ENCODE assay signal across 11 cellular contexts in the genomic region with DNA sequence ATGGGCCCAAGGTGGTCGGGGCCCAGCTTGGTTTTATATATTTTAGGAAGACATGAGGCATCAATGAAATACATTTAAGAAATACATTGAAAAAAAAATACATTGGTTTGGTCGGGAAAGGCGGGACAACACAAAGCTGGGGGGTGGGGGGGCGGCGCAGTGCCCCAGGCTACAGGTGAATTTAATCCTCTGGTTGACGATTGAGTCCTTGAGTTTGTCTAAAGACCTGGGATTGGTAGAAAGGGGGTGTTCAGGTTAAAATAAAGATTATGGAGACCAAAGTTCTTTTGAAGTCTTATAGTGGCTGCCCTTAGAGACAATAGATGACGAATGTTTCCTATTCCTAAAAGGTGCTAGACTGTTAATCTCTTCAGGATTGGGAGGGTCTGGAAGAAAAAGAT. TPM values are rescaled to one million over a fixed set of nuclear protein-coding genes. Genes with fewer than 3 reads are reported as not detected.
DNase-seq lines count a peak whose midpoint lies in the region; ATAC-seq and TF ChIP-seq lines count a peak whose summit lies in the region.
"Had no signal": no experiment of that assay in that cellular context is flagged by ENCODE, and none has a peak within 500 bp of the region (broad histone marks: within the 10 kb centered on the region; RNA-seq: fewer than 3 reads in every experiment).

No MANE protein-coding gene starts in this region.

- H3K4me1 Mint-ChIP-seq in mesothelial cell of epicardium: peaks cover 57% of the 10 kb centered on the region

- peaks cover 0 to 22% (median 7%) of the 10 kb centered on the region in 9 donors for H3K27me3 ChIP-seq in heart left ventricle
- H3K27me3 ChIP-seq in uterus: no peaks in the 10 kb centered on the region

- H3K4me1 ChIP-seq in heart left ventricle (peaks cover 4 to 42% (median 21%) of the 10 kb centered on the region in 12 donors), uterus (peaks cover 6 to 8% of the 10 kb centered on the region in 2 donors)

- WGBS in heart left ventricle, 4 donors: 32 to 48% (median 44%) methylated on average over 7 of the region's 7 CpGs

- H3K27ac ChIP-seq in heart left ventricle: peak overlapping the region; percentile 85 to 98 (median 92)
- H3K27ac ChIP-seq in caudate nucleus (ENCODE audit: low read depth, low read length): peak overlapping the region; percentile 44
- H3K27ac ChIP-seq in uterus: peak overlapping the region; percentile 91 to 99

- no peaks in the 10 kb centered on the region for H3K9me3 Mint-ChIP-seq in mesothelial cell of epicardium

- ATAC-seq in heart left ventricle (no peak), left lobe of liver (no peak)

- H3K4me3 Mint-ChIP-seq in mesothelial cell of epicardium: peak overlapping the region; percentile 64

- TF ChIP-seq CTCF in heart left ventricle (IDR thresholded peaks at IDR 0.05): no peak
- TF ChIP-seq CTCF in mesothelial cell of epicardium (IDR thresholded peaks at IDR 0.05; ENCODE audit: unreplicated experiment): no peak
- no peak for TF ChIP-seq CTCF in uterus (IDR thresholded peaks at IDR 0.05)
- TF ChIP-seq CTCF in GM10266 (IDR thresholded peaks at IDR 0.05; ENCODE audit: control insufficient read depth, insufficient read depth, low read depth, missing control alignments): no peak

- intact Hi-C loops in heart left ventricle (cut with DNase I): loop anchor here in 1 of 10 donors (5.0 kb wide), 1 partner anchor 35 kb away; no protein-coding TSS in a partner anchor
- intact Hi-C loops in cardiac septum (cut with DNase I): no loop called here
- intact Hi-C loops in uterus (cut with DNase I; ENCODE audit: low total_unique reads): no loop called here

- DNase-seq in heart left ventricle (no peak), cardiac septum (ENCODE audit: low spot score) (no peak), caudate nucleus (lab: John Stamatoyannopoulos, UW) (no peak), mesothelial cell of epicardium (ENCODE audit: low spot score in 2 of 2, unreplicated experiment in 2 of 2) (no peak), uterus (no peak), left lobe of liver (ENCODE audit: low spot score) (no peak), NCI-H1092 (lab: John Stamatoyannopoulos, UW) (no peak), GM10266 (ENCODE audit: extremely low spot score) (no peak)
- DNase-seq: hippocampal formation, NCI-H1436 treated with DMSO at 0.1 percent for 48 hours had no signal

- no peaks in the 10 kb centered on the region for H3K36me3 Mint-ChIP-seq in mesothelial cell of epicardium

- H3K27me3 Mint-ChIP-seq in mesothelial cell of epicardium (ENCODE audit: low read depth): peaks cover 19% of the 10 kb centered on the region

- H3K4me3 ChIP-seq in heart left ventricle (peak overlapping the region in 11 of 12 donors; percentile 28 to 89 (median 72)), uterus (no peak overlapping the region)

- TF ChIP-seq POLR2A in heart left ventricle (IDR thresholded peaks at IDR 0.05) (no peak), uterus (IDR thresholded peaks at IDR 0.05) (no peak)

- H3K36me3 ChIP-seq in heart left ventricle (peaks cover 0 to 20% (median 0%) of the 10 kb centered on the region in 9 donors), uterus (no peaks in the 10 kb centered on the region)

- H3K9me3 ChIP-seq in heart left ventricle (no peaks in the 10 kb centered on the region), uterus (no peaks in the 10 kb centered on the region)
- H3K9me3 ChIP-seq: SK-N-SH had no signal

- peak overlapping the region; percentile 53 for H3K27ac Mint-ChIP-seq in mesothelial cell of epicardium

RNA-seq across cellular contexts. Expression of gene IFITM1, which starts 3.1 kb away (rescaled TPM):
- total RNA-seq in heart left ventricle (100 to 1,000 TPM in 6 of 9 donors, 10 to 100 TPM in 3; 61.3 to 277 (median 127) TPM), cardiac septum (123 TPM), mesothelial cell of epicardium (120 to 128 TPM (median 122 TPM) in 3 replicates), uterus (100 to 1,000 TPM in 2 of 4 donors, 10 to 100 TPM in 2; 13.4 to 672 (median 239) TPM), left lobe of liver (29.2 TPM)
- 100 to 1,000 TPM; 158 to 278 TPM for polyA plus RNA-seq in heart left ventricle

RNA-seq across cellular contexts. Expression of gene IFITM3, which starts 3.8 kb away (rescaled TPM):
- total RNA-seq in heart left ventricle (100 to 1,000 TPM; 144 to 781 (median 214) TPM), cardiac septum (260 TPM), mesothelial cell of epicardium (540 to 561 TPM (median 547 TPM) in 3 replicates), uterus (1,000 to 10,000 TPM in 1 of 4 donors, 100 to 1,000 TPM in 2, 10 to 100 TPM in 1; 22.2 to 1,343 (median 242) TPM), left lobe of liver (488 TPM)
- polyA plus RNA-seq in heart left ventricle: 100 to 1,000 TPM; 501 to 873 TPM

RNA-seq across cellular contexts. Expression of gene IFITM2, which starts 9.3 kb away (rescaled TPM):
- 100 to 1,000 TPM; 116 to 412 (median 149) TPM for total RNA-seq in heart left ventricle
- polyA plus RNA-seq in heart left ventricle: 100 to 1,000 TPM; 270 to 501 TPM
- total RNA-seq in cardiac septum: 215 TPM
- 208 to 224 TPM (median 210 TPM) in 3 replicates for total RNA-seq in mesothelial cell of epicardium
- 100 to 1,000 TPM in 3 of 4 donors, 10 to 100 TPM in 1; 27.8 to 926 (median 269) TPM for total RNA-seq in uterus
- 354 TPM for total RNA-seq in left lobe of liver

RNA-seq across cellular contexts. Expression of gene IFITM5, which starts 17.6 kb away (rescaled TPM):
- total RNA-seq in heart left ventricle: not detected
- not detected for polyA plus RNA-seq in heart left ventricle
- not detected for total RNA-seq in cardiac septum
- not detected in 3 replicates for total RNA-seq in mesothelial cell of epicardium
- total RNA-seq in uterus: not detected
- total RNA-seq in left lobe of liver: not detected
- polyA plus RNA-seq: SK-N-SH had no signal

RNA-seq across cellular contexts. Expression of gene PGGHG, which starts 28.0 kb away (rescaled TPM):
- total RNA-seq in heart left ventricle: 10 to 100 TPM in 2 of 9 donors, 1 to 10 TPM in 7; 4.5 to 11.1 (median 6.2) TPM
- 10 to 100 TPM in 1 of 2 donors, 1 to 10 TPM in 1; 9.4 to 15.7 TPM for polyA plus RNA-seq in heart left ventricle
- total RNA-seq in cardiac septum: 11.0 TPM
- 101 to 109 TPM (median 103 TPM) in 3 replicates for total RNA-seq in mesothelial cell of epicardium
- 10 to 100 TPM in 3 of 4 donors, 1 to 10 TPM in 1; 7.9 to 29.1 (median 14.2) TPM for total RNA-seq in uterus
- total RNA-seq in left lobe of liver: 37.0 TPM

Comparison
In these comparisons a context has a peak if more than half of its experiments do, and no peak if none do; other contexts are left out.
1. H3K27ac ChIP-seq: peak in every context shown above with its lines; median percentile 95 in uterus; 92 in heart left ventricle; 44 in caudate nucleus.
2. H3K4me3 ChIP-seq: peak in heart left ventricle (11 of 12); none in uterus (0 of 2).